Comparison of ENCODE assay signal across 3 cellular contexts in the genomic region with DNA sequence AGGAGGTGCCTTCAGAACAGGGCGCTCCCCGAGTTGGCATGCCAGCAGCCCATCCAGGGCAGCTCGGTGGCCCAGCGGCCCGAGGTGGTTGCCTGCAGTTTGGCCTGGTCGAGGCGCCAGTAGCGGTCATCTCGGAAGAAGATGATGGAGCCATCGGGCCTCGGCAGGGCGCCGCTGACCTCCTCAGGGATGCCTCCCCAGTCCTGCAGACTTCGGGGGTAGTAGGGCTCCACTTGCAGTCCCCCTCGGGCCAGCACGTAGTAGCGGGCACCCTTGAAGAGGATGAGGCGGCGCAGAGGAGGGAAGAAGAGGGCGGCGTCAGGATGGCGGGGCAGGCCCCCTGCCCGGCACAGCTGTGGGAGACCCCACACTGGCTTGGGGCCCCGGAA.
TF ChIP-seq lines count a peak whose summit lies in the region.

No MANE protein-coding gene starts in this region.

TF ChIP-seq in SK-N-SH, 30 proteins besides CTCF, POLR2A, EP300 and RAD21:
- TF ChIP-seq, protein P1, sequence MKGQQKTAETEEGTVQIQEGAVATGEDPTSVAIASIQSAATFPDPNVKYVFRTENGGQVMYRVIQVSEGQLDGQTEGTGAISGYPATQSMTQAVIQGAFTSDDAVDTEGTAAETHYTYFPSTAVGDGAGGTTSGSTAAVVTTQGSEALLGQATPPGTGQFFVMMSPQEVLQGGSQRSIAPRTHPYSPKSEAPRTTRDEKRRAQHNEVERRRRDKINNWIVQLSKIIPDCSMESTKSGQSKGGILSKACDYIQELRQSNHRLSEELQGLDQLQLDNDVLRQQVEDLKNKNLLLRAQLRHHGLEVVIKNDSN (IDR thresholded peaks at IDR 0.05; ENCODE audit: borderline replicate concordance, low read depth) = no peak

TF ChIP-seq in SK-N-SH treated with all-trans-retinoic acid at 6 μM for 48 hours, 23 proteins besides CTCF, POLR2A, EP300 and RAD21:
- no peak for TF ChIP-seq TOX (CRISPR knock-in tag; IDR thresholded peaks at IDR 0.05; ENCODE audit: borderline replicate concordance)
- TF ChIP-seq ISL1 (CRISPR knock-in tag; IDR thresholded peaks at IDR 0.05) = no peak
- no peak for TF ChIP-seq ZFP3 (CRISPR knock-in tag; IDR thresholded peaks at IDR 0.05)
- no peak for TF ChIP-seq CSDC2 (CRISPR knock-in tag; IDR thresholded peaks at IDR 0.05)
- no peak for TF ChIP-seq RARB (CRISPR knock-in tag; IDR thresholded peaks at IDR 0.05)
- TF ChIP-seq ZNF565 (CRISPR knock-in tag; conservative IDR thresholded peaks at IDR 0.05; ENCODE audit: low read depth) = no peak
- TF ChIP-seq BACH2 (CRISPR knock-in tag; IDR thresholded peaks at IDR 0.05; ENCODE audit: borderline replicate concordance) = no peak
- TF ChIP-seq OSR1 (CRISPR knock-in tag; IDR thresholded peaks at IDR 0.05) = no peak
- no peak for TF ChIP-seq ARNTL (CRISPR knock-in tag; IDR thresholded peaks at IDR 0.05; ENCODE audit: borderline replicate concordance, low read depth)
- TF ChIP-seq ESRRG (CRISPR knock-in tag; IDR thresholded peaks at IDR 0.05) = no peak
- TF ChIP-seq TCF4 (CRISPR knock-in tag; IDR thresholded peaks at IDR 0.05; ENCODE audit: borderline replicate concordance) = no peak
- TF ChIP-seq, protein P2, sequence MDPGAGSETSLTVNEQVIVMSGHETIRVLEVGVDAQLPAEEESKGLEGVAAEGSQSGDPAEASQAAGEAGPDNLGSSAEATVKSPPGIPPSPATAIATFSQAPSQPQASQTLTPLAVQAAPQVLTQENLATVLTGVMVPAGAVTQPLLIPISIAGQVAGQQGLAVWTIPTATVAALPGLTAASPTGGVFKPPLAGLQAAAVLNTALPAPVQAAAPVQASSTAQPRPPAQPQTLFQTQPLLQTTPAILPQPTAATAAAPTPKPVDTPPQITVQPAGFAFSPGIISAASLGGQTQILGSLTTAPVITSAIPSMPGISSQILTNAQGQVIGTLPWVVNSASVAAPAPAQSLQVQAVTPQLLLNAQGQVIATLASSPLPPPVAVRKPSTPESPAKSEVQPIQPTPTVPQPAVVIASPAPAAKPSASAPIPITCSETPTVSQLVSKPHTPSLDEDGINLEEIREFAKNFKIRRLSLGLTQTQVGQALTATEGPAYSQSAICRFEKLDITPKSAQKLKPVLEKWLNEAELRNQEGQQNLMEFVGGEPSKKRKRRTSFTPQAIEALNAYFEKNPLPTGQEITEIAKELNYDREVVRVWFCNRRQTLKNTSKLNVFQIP (CRISPR knock-in tag; IDR thresholded peaks at IDR 0.05; ENCODE audit: borderline replicate concordance, low read depth) = no peak
- TF ChIP-seq ZNF70 (CRISPR knock-in tag; IDR thresholded peaks at IDR 0.05) = no peak
- no peak for TF ChIP-seq PPARA (CRISPR knock-in tag; IDR thresholded peaks at IDR 0.05; ENCODE audit: borderline replicate concordance)
- TF ChIP-seq, protein P3, sequence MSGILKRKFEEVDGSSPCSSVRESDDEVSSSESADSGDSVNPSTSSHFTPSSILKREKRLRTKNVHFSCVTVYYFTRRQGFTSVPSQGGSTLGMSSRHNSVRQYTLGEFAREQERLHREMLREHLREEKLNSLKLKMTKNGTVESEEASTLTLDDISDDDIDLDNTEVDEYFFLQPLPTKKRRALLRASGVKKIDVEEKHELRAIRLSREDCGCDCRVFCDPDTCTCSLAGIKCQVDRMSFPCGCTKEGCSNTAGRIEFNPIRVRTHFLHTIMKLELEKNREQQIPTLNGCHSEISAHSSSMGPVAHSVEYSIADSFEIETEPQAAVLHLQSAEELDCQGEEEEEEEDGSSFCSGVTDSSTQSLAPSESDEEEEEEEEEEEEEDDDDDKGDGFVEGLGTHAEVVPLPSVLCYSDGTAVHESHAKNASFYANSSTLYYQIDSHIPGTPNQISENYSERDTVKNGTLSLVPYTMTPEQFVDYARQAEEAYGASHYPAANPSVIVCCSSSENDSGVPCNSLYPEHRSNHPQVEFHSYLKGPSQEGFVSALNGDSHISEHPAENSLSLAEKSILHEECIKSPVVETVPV (CRISPR knock-in tag; IDR thresholded peaks at IDR 0.05) = no peak
- TF ChIP-seq GLIS3 (CRISPR knock-in tag; IDR thresholded peaks at IDR 0.05) = no peak
- TF ChIP-seq SNAI2 (CRISPR knock-in tag; IDR thresholded peaks at IDR 0.05) = no peak
TF ChIP-seq in SK-N-SH treated with all-trans-retinoic acid at 6 μM for 48 hours: peak in this region for 0.

TF ChIP-seq in HepG2, 621 proteins besides CTCF, POLR2A, EP300 and RAD21:
- TF ChIP-seq PLRG1 (conservative IDR thresholded peaks at IDR 0.05) = no peak
- no peak for TF ChIP-seq YY1 (IDR thresholded peaks at IDR 0.05; ENCODE audit: insufficient read depth, insufficient replicate concordance, low read depth, low read length)
- no peak for TF ChIP-seq ZFP36 (IDR thresholded peaks at IDR 0.05; ENCODE audit: borderline replicate concordance, low read depth, low read length, partially characterized antibody)
- no peak for TF ChIP-seq ZSCAN29 (CRISPR knock-in tag; conservative IDR thresholded peaks at IDR 0.05)
- TF ChIP-seq, protein P4, sequence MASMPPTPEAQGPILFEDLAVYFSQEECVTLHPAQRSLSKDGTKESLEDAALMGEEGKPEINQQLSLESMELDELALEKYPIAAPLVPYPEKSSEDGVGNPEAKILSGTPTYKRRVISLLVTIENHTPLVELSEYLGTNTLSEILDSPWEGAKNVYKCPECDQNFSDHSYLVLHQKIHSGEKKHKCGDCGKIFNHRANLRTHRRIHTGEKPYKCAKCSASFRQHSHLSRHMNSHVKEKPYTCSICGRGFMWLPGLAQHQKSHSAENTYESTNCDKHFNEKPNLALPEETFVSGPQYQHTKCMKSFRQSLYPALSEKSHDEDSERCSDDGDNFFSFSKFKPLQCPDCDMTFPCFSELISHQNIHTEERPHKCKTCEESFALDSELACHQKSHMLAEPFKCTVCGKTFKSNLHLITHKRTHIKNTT (CRISPR knock-in tag; IDR thresholded peaks at IDR 0.05) = no peak
- no peak for TF ChIP-seq ZNF30 (CRISPR knock-in tag; IDR thresholded peaks at IDR 0.05)
- TF ChIP-seq MEF2D (CRISPR knock-in tag; IDR thresholded peaks at IDR 0.05) = no peak
- TF ChIP-seq ZNF292 (CRISPR knock-in tag; IDR thresholded peaks at IDR 0.05; ENCODE audit: borderline replicate concordance, low read depth) = no peak
- TF ChIP-seq REXO4 (CRISPR knock-in tag; IDR thresholded peaks at IDR 0.05; ENCODE audit: borderline replicate concordance) = no peak
- TF ChIP-seq ZNF678 (CRISPR knock-in tag; IDR thresholded peaks at IDR 0.05) = no peak
- no peak for TF ChIP-seq HOXA3 (CRISPR knock-in tag; IDR thresholded peaks at IDR 0.05)
- no peak for TF ChIP-seq RFXAP (CRISPR knock-in tag; IDR thresholded peaks at IDR 0.05; ENCODE audit: borderline replicate concordance)
- no peak for TF ChIP-seq ZZZ3 (CRISPR knock-in tag; IDR thresholded peaks at IDR 0.05; ENCODE audit: borderline replicate concordance)
- TF ChIP-seq, protein P5, sequence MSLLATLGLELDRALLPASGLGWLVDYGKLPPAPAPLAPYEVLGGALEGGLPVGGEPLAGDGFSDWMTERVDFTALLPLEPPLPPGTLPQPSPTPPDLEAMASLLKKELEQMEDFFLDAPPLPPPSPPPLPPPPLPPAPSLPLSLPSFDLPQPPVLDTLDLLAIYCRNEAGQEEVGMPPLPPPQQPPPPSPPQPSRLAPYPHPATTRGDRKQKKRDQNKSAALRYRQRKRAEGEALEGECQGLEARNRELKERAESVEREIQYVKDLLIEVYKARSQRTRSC (CRISPR knock-in tag; IDR thresholded peaks at IDR 0.05; ENCODE audit: low read depth) = no peak
- TF ChIP-seq POLR2AphosphoS2 (IDR thresholded peaks at IDR 0.05; ENCODE audit: low read depth, low read length) = no peak
- TF ChIP-seq CBFB (CRISPR knock-in tag; IDR thresholded peaks at IDR 0.05) = no peak
- TF ChIP-seq HMG20B (CRISPR knock-in tag; conservative IDR thresholded peaks at IDR 0.05) = no peak
- TF ChIP-seq ZNF709 (CRISPR knock-in tag; IDR thresholded peaks at IDR 0.05) = no peak
